In genomic region chr19:44794610-44795009, GRCh38 we compare ENCODE assay signal across 33 cellular contexts. TPM values are rescaled to one million over a fixed set of nuclear protein-coding genes. Genes with fewer than 3 reads are reported as not detected.
"Had no signal": no experiment of that assay in that cellular context is flagged by ENCODE, and none has a peak within 500 bp of the region (broad histone marks: within the 10 kb centered on the region; RNA-seq: fewer than 3 reads in every experiment).

No MANE protein-coding gene starts in this region.

- H3K27me3 ChIP-seq: ascending aorta, breast epithelium, cardiac muscle cell, esophagus squamous epithelium had no signal

- H3K27me3 Mint-ChIP-seq: activated CD4-positive, alpha-beta memory T cell treated with anti-CD3 and anti-CD28 coated beads for 36 hours; activated CD8-positive, alpha-beta memory T cell treated with anti-CD3 and anti-CD28 coated beads, Interleukin-2, amount 10 ng/mL, durations not matched to agents 7 days and 5 days; activated naive CD8-positive, alpha-beta T cell treated with anti-CD3 and anti-CD28 coated beads, Interleukin-2, amount 10 ng/mL, durations not matched to agents 7 days and 5 days; central memory CD8-positive, alpha-beta T cell had no signal

- H3K4me1 ChIP-seq: breast epithelium, esophagus squamous epithelium had no signal

- H3K4me3 ChIP-seq: ascending aorta, breast epithelium, cardiac muscle cell, coronary artery, esophagus squamous epithelium had no signal

- H3K9me3 ChIP-seq: ascending aorta, breast epithelium, esophagus squamous epithelium had no signal

- H3K27ac Mint-ChIP-seq: activated CD4-positive, alpha-beta memory T cell treated with anti-CD3 and anti-CD28 coated beads for 36 hours; activated CD8-positive, alpha-beta memory T cell treated with anti-CD3 and anti-CD28 coated beads, Interleukin-2, amount 10 ng/mL, durations not matched to agents 7 days and 5 days; activated CD8-positive, alpha-beta T cell treated with anti-CD3 and anti-CD28 coated beads, Interleukin-2, amount 10 ng/mL, durations not matched to agents 7 days and 5 days; activated naive CD4-positive, alpha-beta T cell treated with anti-CD3 and anti-CD28 coated beads, Interleukin-2, amount 10 ng/mL, durations not matched to agents 7 days and 5 days; activated naive CD8-positive, alpha-beta T cell treated with anti-CD3 and anti-CD28 coated beads, Interleukin-2, amount 10 ng/mL, durations not matched to agents 7 days and 5 days; activated T-helper 1 cell treated with anti-CD3 and anti-CD28 coated beads, Interleukin-12 subunit alpha, Interleukin-12 subunit beta, Interleukin-2, Interleukin-4 antibody, amounts not matched to agents 30 ng/mL and 10 ng/mL and 1 ng/mL, durations not matched to agents 14 hours and 24 hours and 36 hours; brain; WTC11 had no signal

- H3K4me1 Mint-ChIP-seq: central memory CD8-positive, alpha-beta T cell had no signal

- H3K36me3 Mint-ChIP-seq: activated CD4-positive, alpha-beta memory T cell treated with anti-CD3 and anti-CD28 coated beads for 36 hours; activated CD8-positive, alpha-beta memory T cell treated with anti-CD3 and anti-CD28 coated beads, Interleukin-2, amount 10 ng/mL, durations not matched to agents 7 days and 5 days; activated naive CD4-positive, alpha-beta T cell treated with anti-CD3 and anti-CD28 coated beads, Interleukin-2, amount 10 ng/mL, durations not matched to agents 7 days and 5 days; activated naive CD4-positive, alpha-beta T cell treated with anti-CD3 and anti-CD28 coated beads, Interleukin-2, amount 50 U/mL, for 72 hours; activated naive CD8-positive, alpha-beta T cell treated with anti-CD3 and anti-CD28 coated beads, Interleukin-2, amount 10 ng/mL, durations not matched to agents 7 days and 5 days; brain had no signal

- DNase-seq: activated CD4-positive, alpha-beta memory T cell treated with anti-CD3 and anti-CD28 coated beads for 36 hours; activated CD4-positive, alpha-beta T cell treated with anti-CD3 and anti-CD28 coated beads for 1 hour; activated CD4-positive, alpha-beta T cell treated with anti-CD3 and anti-CD28 coated beads for 4 hours; activated CD4-positive, alpha-beta T cell treated with anti-CD3 and anti-CD28 coated beads, Interleukin-2, amount 50 U/mL, for 1 hour; activated CD8-positive, alpha-beta memory T cell treated with anti-CD3 and anti-CD28 coated beads, Interleukin-2, amount 10 ng/mL, durations not matched to agents 7 days and 5 days; activated CD8-positive, alpha-beta memory T cell treated with anti-CD3 and anti-CD28 coated beads, Interleukin-2, amount 50 U/mL, for 4 hours; activated CD8-positive, alpha-beta T cell treated with anti-CD3 and anti-CD28 coated beads, Interleukin-2, amount 10 ng/mL, durations not matched to agents 7 days and 5 days; activated gamma-delta T cell; activated naive CD4-positive, alpha-beta T cell; activated naive CD4-positive, alpha-beta T cell treated with anti-CD3 and anti-CD28 coated beads, Interleukin-2, amount 10 ng/mL, durations not matched to agents 7 days and 5 days; activated naive CD8-positive, alpha-beta T cell treated with anti-CD3 and anti-CD28 coated beads, Interleukin-2, amount 10 ng/mL, durations not matched to agents 7 days and 5 days; activated T-cell treated with anti-CD3 and anti-CD28 coated beads, Interleukin-2, amount 50 U/mL, for 1 hour; activated T-cell treated with anti-CD3 and anti-CD28 coated beads, Interleukin-2, amount 50 U/mL, for 48 hours; dermis blood vessel endothelial cell; effector CD4-positive, alpha-beta T cell; effector memory CD8-positive, alpha-beta T cell; esophagus squamous epithelium; foreskin melanocyte; head of caudate nucleus; T-helper 2 cell had no signal

- H3K27ac ChIP-seq: ascending aorta, cardiac muscle cell, coronary artery, epithelial cell of prostate, esophagus squamous epithelium had no signal

- H3K36me3 ChIP-seq: ascending aorta, breast epithelium, cardiac muscle cell had no signal

- H3K4me3 Mint-ChIP-seq: activated CD4-positive, alpha-beta memory T cell treated with anti-CD3 and anti-CD28 coated beads for 36 hours; activated CD8-positive, alpha-beta memory T cell treated with anti-CD3 and anti-CD28 coated beads, Interleukin-2, amount 10 ng/mL, durations not matched to agents 7 days and 5 days; activated CD8-positive, alpha-beta T cell treated with anti-CD3 and anti-CD28 coated beads, Interleukin-2, amount 10 ng/mL, durations not matched to agents 7 days and 5 days; activated naive CD4-positive, alpha-beta T cell treated with anti-CD3 and anti-CD28 coated beads, Interleukin-2, amount 10 ng/mL, durations not matched to agents 7 days and 5 days; activated naive CD8-positive, alpha-beta T cell treated with anti-CD3 and anti-CD28 coated beads, Interleukin-2, amount 10 ng/mL, durations not matched to agents 7 days and 5 days; activated T-helper 1 cell treated with anti-CD3 and anti-CD28 coated beads, Interleukin-12 subunit alpha, Interleukin-12 subunit beta, Interleukin-2, Interleukin-4 antibody, amounts not matched to agents 30 ng/mL and 10 ng/mL and 1 ng/mL, durations not matched to agents 14 hours and 24 hours and 36 hours; brain; central memory CD8-positive, alpha-beta T cell; effector memory CD8-positive, alpha-beta T cell; WTC11 had no signal

- H3K9me3 Mint-ChIP-seq: activated CD4-positive, alpha-beta memory T cell treated with anti-CD3 and anti-CD28 coated beads for 36 hours; activated naive CD4-positive, alpha-beta T cell treated with anti-CD3 and anti-CD28 coated beads, Interleukin-2, amount 10 ng/mL, durations not matched to agents 7 days and 5 days; activated naive CD4-positive, alpha-beta T cell treated with anti-CD3 and anti-CD28 coated beads, Interleukin-2, amount 50 U/mL, for 72 hours; activated naive CD8-positive, alpha-beta T cell treated with anti-CD3 and anti-CD28 coated beads, Interleukin-2, amount 10 ng/mL, durations not matched to agents 7 days and 5 days; activated T-helper 1 cell treated with anti-CD3 and anti-CD28 coated beads, Interleukin-12 subunit alpha, Interleukin-12 subunit beta, Interleukin-2, Interleukin-4 antibody, amounts not matched to agents 30 ng/mL and 10 ng/mL and 1 ng/mL, durations not matched to agents 14 hours and 24 hours and 36 hours; central memory CD8-positive, alpha-beta T cell; effector memory CD8-positive, alpha-beta T cell; WTC11 had no signal

- ATAC-seq: activated CD8-positive, alpha-beta memory T cell treated with anti-CD3 and anti-CD28 coated beads, Interleukin-2, amount 10 ng/mL, durations not matched to agents 7 days and 5 days; activated CD8-positive, alpha-beta T cell treated with anti-CD3 and anti-CD28 coated beads, Interleukin-2, amount 10 ng/mL, durations not matched to agents 7 days and 5 days; activated naive CD4-positive, alpha-beta T cell treated with anti-CD3 and anti-CD28 coated beads, Interleukin-2, amount 50 U/mL, for 72 hours; effector memory CD8-positive, alpha-beta T cell; WTC11 had no signal

RNA-seq across cellular contexts. Expression of gene BCAM, which starts 14.3 kb away (rescaled TPM):
- total RNA-seq: activated CD4-positive, alpha-beta memory T cell treated with anti-CD3 and anti-CD28 coated beads for 36 hours; activated CD8-positive, alpha-beta memory T cell treated with anti-CD3 and anti-CD28 coated beads for 36 hours; activated CD8-positive, alpha-beta memory T cell treated with anti-CD3 and anti-CD28 coated beads, Interleukin-2, amount 10 ng/mL, durations not matched to agents 7 days and 5 days; activated CD8-positive, alpha-beta T cell treated with anti-CD3 and anti-CD28 coated beads, Interleukin-2, amount 10 ng/mL, durations not matched to agents 7 days and 5 days; activated naive CD8-positive, alpha-beta T cell treated with anti-CD3 and anti-CD28 coated beads, Interleukin-2, amount 10 ng/mL, durations not matched to agents 7 days and 5 days; activated T-helper 1 cell treated with anti-CD3 and anti-CD28 coated beads, Interleukin-12 subunit alpha, Interleukin-12 subunit beta, Interleukin-2, Interleukin-4 antibody, amounts not matched to agents 30 ng/mL and 10 ng/mL and 1 ng/mL, durations not matched to agents 14 hours and 24 hours and 36 hours; T-helper 1 cell treated with Interleukin-12 subunit alpha and Interleukin-12 subunit beta and Interleukin-4 antibody, amounts not matched to agents 30 ng/mL and 1 ng/mL, for 36 hours had no signal

RNA-seq across cellular contexts. Expression of gene CBLC, which starts 16.9 kb away (rescaled TPM):
- total RNA-seq: activated CD4-positive, alpha-beta memory T cell treated with anti-CD3 and anti-CD28 coated beads for 36 hours; activated CD8-positive, alpha-beta memory T cell treated with anti-CD3 and anti-CD28 coated beads for 36 hours; activated CD8-positive, alpha-beta memory T cell treated with anti-CD3 and anti-CD28 coated beads, Interleukin-2, amount 10 ng/mL, durations not matched to agents 7 days and 5 days; activated CD8-positive, alpha-beta T cell treated with anti-CD3 and anti-CD28 coated beads, Interleukin-2, amount 10 ng/mL, durations not matched to agents 7 days and 5 days; activated naive CD4-positive, alpha-beta T cell treated with anti-CD3 and anti-CD28 coated beads, Interleukin-2, amount 50 U/mL, for 72 hours; activated naive CD8-positive, alpha-beta T cell treated with anti-CD3 and anti-CD28 coated beads, Interleukin-2, amount 10 ng/mL, durations not matched to agents 7 days and 5 days; activated T-helper 1 cell treated with anti-CD3 and anti-CD28 coated beads, Interleukin-12 subunit alpha, Interleukin-12 subunit beta, Interleukin-2, Interleukin-4 antibody, amounts not matched to agents 30 ng/mL and 10 ng/mL and 1 ng/mL, durations not matched to agents 14 hours and 24 hours and 36 hours; ascending aorta; cardiac muscle cell; dermis blood vessel endothelial cell; T-helper 1 cell treated with Interleukin-12 subunit alpha and Interleukin-12 subunit beta and Interleukin-4 antibody, amounts not matched to agents 30 ng/mL and 1 ng/mL, for 36 hours had no signal
- polyA plus RNA-seq: fibroblast of lung had no signal
